ENCODE assay signal across 20 cellular contexts in genomic region chr16:74785031-74785430, GRCh38. TPM values are rescaled to one million over a fixed set of nuclear protein-coding genes. Genes with fewer than 3 reads are reported as not detected.
DNase-seq lines count a peak whose midpoint lies in the region; ATAC-seq, FAIRE-seq and TF ChIP-seq lines count a peak whose summit lies in the region.
"Had no signal": no experiment of that assay in that cellular context is flagged by ENCODE, and none has a peak within 500 bp of the region (broad histone marks: within the 10 kb centered on the region; RNA-seq: fewer than 3 reads in every experiment).

No MANE protein-coding gene starts in this region.

- no peaks in the 10 kb centered on the region for H3K9me3 Mint-ChIP-seq in GM23338
- H3K9me3 Mint-ChIP-seq in natural killer cell treated with Interleukin-12 subunit alpha and Interleukin-12 subunit beta and Interleukin-15 and Interleukin-18, amount 100 ng/mL, for 72 hours, result no peaks in the 10 kb centered on the region
- H3K9me3 Mint-ChIP-seq: CD8-positive, alpha-beta T cell had no signal

- H3K9ac ChIP-seq in HCT116 (ENCODE audit: low read length), result no peak overlapping the region
- H3K9ac ChIP-seq in K562 (ENCODE audit: insufficient read depth in 1 of 2, low read depth in 2 of 2, low read length in 2 of 2), result no peak overlapping the region
- H3K9ac ChIP-seq: BLaER1, GM23248 had no signal

- H3K27ac ChIP-seq in GM23338 (ENCODE audit: low read depth) (no peak overlapping the region), HCT116 (ENCODE audit: low read depth, low read length) (no peak overlapping the region), K562 (ENCODE audit: extremely low read depth, low read depth, low read length) (no peak overlapping the region)
- H3K27ac ChIP-seq: BLaER1, C4-2B, GM23248 had no signal

- no peaks in the 10 kb centered on the region for H3K36me3 ChIP-seq in GM23338 (ENCODE audit: insufficient read depth)
- no peaks in the 10 kb centered on the region for H3K36me3 ChIP-seq in HCT116 (ENCODE audit: control insufficient read depth in 1 of 2, insufficient read depth in 2 of 2, low read length in 2 of 2)
- H3K36me3 ChIP-seq in K562 (ENCODE audit: control insufficient read depth, insufficient read depth, low read length), result no peaks in the 10 kb centered on the region
- H3K36me3 ChIP-seq: BLaER1 had no signal

- H3K4me1 Mint-ChIP-seq in GM23338, result peaks cover 3% of the 10 kb centered on the region; the same call in 1 of the 3 replicates
- no peaks in the 10 kb centered on the region for H3K4me1 Mint-ChIP-seq in natural killer cell treated with Interleukin-12 subunit alpha and Interleukin-12 subunit beta and Interleukin-15 and Interleukin-18, amount 100 ng/mL, for 72 hours (ENCODE audit: low read depth in 2 of 2)

- TF ChIP-seq RAD21 in HCT116 (IDR thresholded peaks at IDR 0.05; ENCODE audit: low read depth), result 0 out of 2 replicates have a peak, but pooled peaks have one; percentile 11
- no peak for TF ChIP-seq RAD21 in K562 (CRISPR knock-in tag; conservative IDR thresholded peaks at IDR 0.05 in 1 of 2, IDR thresholded peaks at IDR 0.05 in 1 of 2)

- POLR2A ChIA-PET in HCT116 (lab: Charles Lee), result no interaction called here
- POLR2A ChIA-PET in K562 (lab: Yijun Ruan, JAX), result interaction anchor here (0.6 kb wide), 1 partner anchor 426 kb away, joined by 3 read pairs; no protein-coding TSS in a partner anchor

- CTCF ChIA-PET in HCT116 (lab: Charles Lee) (no interaction called here), K562 (lab: Yijun Ruan, JAX; ENCODE audit: low intra/inter-chr PET ratio) (no interaction called here)

- BruUV-seq in HCT116 (replicated peaks; lab: Mats Ljungman, UMichigan), result no TSS peak
- no TSS peak for BruUV-seq in K562 (replicated peaks; lab: Mats Ljungman, UMichigan)

- H4K20me1 ChIP-seq in GM23338 (replicated peaks; ENCODE audit: insufficient read depth) (peaks cover 4% of the 10 kb centered on the region; the same call in 1 of the 2 replicates), HCT116 (ENCODE audit: insufficient read depth) (no peaks in the 10 kb centered on the region), K562 (replicated peaks; ENCODE audit: control insufficient read depth, insufficient read depth, low read length) (no peaks in the 10 kb centered on the region)
- H4K20me1 ChIP-seq: BLaER1 had no signal

- no peaks in the 10 kb centered on the region for H3F3A ChIP-seq in GM23338 (replicated peaks; ENCODE audit: low read depth)

- H3K4me1 ChIP-seq in GM23338 (ENCODE audit: insufficient read depth) (peaks cover 20% of the 10 kb centered on the region), HCT116 (ENCODE audit: control insufficient read depth in 1 of 2, insufficient read depth in 2 of 2, low read length in 2 of 2) (no peaks in the 10 kb centered on the region), K562 (replicated peaks in 1 of 2; ENCODE audit: control insufficient read depth in 2 of 2, insufficient read depth in 2 of 2, low read length in 2 of 2) (no peaks in the 10 kb centered on the region)
- H3K4me1 ChIP-seq: BLaER1, Caco-2 had no signal

- H3K27me3 Mint-ChIP-seq in GM23338 (ENCODE audit: insufficient read depth, low read depth, poor library complexity), result peaks cover 2% of the 10 kb centered on the region
- peaks cover 14 to 15% of the 10 kb centered on the region in 2 donors for H3K27me3 Mint-ChIP-seq in natural killer cell treated with Interleukin-12 subunit alpha and Interleukin-12 subunit beta and Interleukin-15 and Interleukin-18, amount 100 ng/mL, for 72 hours

- TF ChIP-seq CTCF in GM23338 (conservative IDR thresholded peaks at IDR 0.05; ENCODE audit: low read depth in 2 of 2), result peak; percentile 27 to 36; a peak in 3 of 4 replicates
- no peak for TF ChIP-seq CTCF in HCT116 (IDR thresholded peaks at IDR 0.05 in 2 of 3, conservative IDR thresholded peaks at IDR 0.05 in 1 of 3; ENCODE audit: borderline replicate concordance in 1 of 3, insufficient read depth in 1 of 3, low read depth in 2 of 3, low read length in 2 of 3)
- TF ChIP-seq CTCF in K562 (IDR thresholded peaks at IDR 0.05 in 2 of 3, conservative IDR thresholded peaks at IDR 0.05 in 1 of 3; ENCODE audit: insufficient read depth in 2 of 3, low read depth in 1 of 3, low read length in 3 of 3), result no peak

- WGBS in K562 (ENCODE audit: insufficient coverage, low coverage, missing lambda C conversion rate), result 1% methylated on average over 4 of the region's 4 CpGs

- no peak for ATAC-seq in GM23338
- ATAC-seq in HCT116, result no peak
- ATAC-seq in K562, result no peak
- ATAC-seq in natural killer cell treated with Interleukin-12 subunit alpha and Interleukin-12 subunit beta and Interleukin-15 and Interleukin-18, amount 100 ng/mL, for 72 hours, result no peak
- ATAC-seq: CD8-positive, alpha-beta T cell; GM12878 had no signal

- H3K9me3 ChIP-seq in HCT116 (ENCODE audit: control insufficient read depth in 1 of 2, insufficient read depth in 1 of 2, low read depth in 1 of 2, low read length in 2 of 2) (no peaks in the 10 kb centered on the region), K562 (replicated peaks; ENCODE audit: control insufficient read depth, insufficient read depth, low read depth, low read length) (no peaks in the 10 kb centered on the region)
- H3K9me3 ChIP-seq: BLaER1, Caco-2 had no signal

- DNase-seq in GM23338 (ENCODE audit: low spot score) (no peak), HCT116 (ENCODE audit: low read depth, low spot score) (no peak), K562 (ENCODE audit: extremely low read depth in 1 of 4, low spot score in 3 of 4) (no peak), NCI-H524 (lab: John Stamatoyannopoulos, UW) (no peak), HuH-7 (ENCODE audit: low spot score) (no peak)
- DNase-seq in natural killer cell treated with Interleukin-12 subunit alpha and Interleukin-12 subunit beta and Interleukin-15 and Interleukin-18, amount 100 ng/mL, for 72 hours (ENCODE audit: low spot score), result no peak
- DNase-seq: CD4-positive, CD25-positive, alpha-beta regulatory T cell; CD8-positive, alpha-beta T cell; DMS153; EL; GDM1; GM23248; HCEC 1CT had no signal

- RAD21 ChIA-PET in HCT116 (lab: Charles Lee; ENCODE audit: low non-redundant PET in 1 of 2, low total read pairs in 2 of 2, uncharacterized antibody in 2 of 2, unreplicated experiment in 2 of 2), result no interaction called here

- H3K4me2 ChIP-seq in GM23338, result no peak overlapping the region
- no peak overlapping the region for H3K4me2 ChIP-seq in HCT116 (ENCODE audit: low read length)
- no peak overlapping the region for H3K4me2 ChIP-seq in K562 (ENCODE audit: insufficient read depth, low read length)
- H3K4me2 ChIP-seq: BLaER1 had no signal

- TF ChIP-seq EP300 in K562 (IDR thresholded peaks at IDR 0.05; ENCODE audit: low read length), result no peak

- in situ Hi-C loops in K562 (cut with MboI), result no loop called here

- TF ChIP-seq POLR2A in HCT116 (IDR thresholded peaks at IDR 0.05; ENCODE audit: borderline replicate concordance, extremely low read depth, insufficient read depth, insufficient read length) (no peak), K562 (conservative IDR thresholded peaks at IDR 0.05) (no peak)

- H2AFZ ChIP-seq in GM23338, result no peak overlapping the region
- H2AFZ ChIP-seq in HCT116 (ENCODE audit: low read depth, low read length, poor library complexity, severe bottlenecking), result no peak overlapping the region
- no peak overlapping the region for H2AFZ ChIP-seq in K562 (ENCODE audit: low read depth, low read length)
- H2AFZ ChIP-seq: GM23248 had no signal

- H3K27ac Mint-ChIP-seq in GM23338, result no peak overlapping the region
- no peak overlapping the region for H3K27ac Mint-ChIP-seq in natural killer cell treated with Interleukin-12 subunit alpha and Interleukin-12 subunit beta and Interleukin-15 and Interleukin-18, amount 100 ng/mL, for 72 hours
- H3K27ac Mint-ChIP-seq: CD4-positive, CD25-positive, alpha-beta regulatory T cell; CD8-positive, alpha-beta T cell had no signal

- no peak overlapping the region for H3K4me3 Mint-ChIP-seq in GM23338
- no peak overlapping the region for H3K4me3 Mint-ChIP-seq in natural killer cell treated with Interleukin-12 subunit alpha and Interleukin-12 subunit beta and Interleukin-15 and Interleukin-18, amount 100 ng/mL, for 72 hours
- H3K4me3 Mint-ChIP-seq: CD4-positive, CD25-positive, alpha-beta regulatory T cell; CD8-positive, alpha-beta T cell had no signal

- H3K9me2 ChIP-seq in GM23338 (ENCODE audit: insufficient read depth) (no peaks in the 10 kb centered on the region), HCT116 (ENCODE audit: insufficient read depth) (no peaks in the 10 kb centered on the region)

- H3K79me2 ChIP-seq in GM23338 (replicated peaks; ENCODE audit: insufficient read depth) (peaks cover 66% of the 10 kb centered on the region), HCT116 (ENCODE audit: insufficient read depth, low read length) (no peaks in the 10 kb centered on the region), K562 (ENCODE audit: control insufficient read depth, insufficient read depth, low read length) (no peaks in the 10 kb centered on the region)

- no peak overlapping the region for H3K4me3 ChIP-seq in GM23338
- no peak overlapping the region for H3K4me3 ChIP-seq in HCT116 (replicated peaks in 1 of 2; ENCODE audit: low read depth in 1 of 2, low read length in 2 of 2)
- no peak overlapping the region for H3K4me3 ChIP-seq in K562
- H3K4me3 ChIP-seq: BLaER1, GM12878, GM23248 had no signal

- H3K27me3 ChIP-seq in GM23338 (ENCODE audit: insufficient read depth) (no peaks in the 10 kb centered on the region), HCT116 (ENCODE audit: insufficient read depth, low read length) (no peaks in the 10 kb centered on the region), K562 (ENCODE audit: control insufficient read depth in 2 of 2, insufficient read depth in 2 of 2, low read length in 2 of 2) (peaks cover 9 to 11% of the 10 kb centered on the region in 2 experiments; a peak in 3 of 5 replicates)
- H3K27me3 ChIP-seq: BLaER1 had no signal

- no peaks in the 10 kb centered on the region for H3K36me3 Mint-ChIP-seq in GM23338 (ENCODE audit: low read depth)
- no peaks in the 10 kb centered on the region for H3K36me3 Mint-ChIP-seq in natural killer cell treated with Interleukin-12 subunit alpha and Interleukin-12 subunit beta and Interleukin-15 and Interleukin-18, amount 100 ng/mL, for 72 hours
- H3K36me3 Mint-ChIP-seq: CD4-positive, CD25-positive, alpha-beta regulatory T cell; CD8-positive, alpha-beta T cell had no signal

- FAIRE-seq in K562 (lab: Jason Lieb, UNC), result no peak
- FAIRE-seq: GM12878, GM19239, H54 had no signal

- intact Hi-C loops in HCT116 (cut with micrococcal nuclease), result no loop called here
- intact Hi-C loops in K562 (cut with micrococcal nuclease), result no loop called here

- H3K9me1 ChIP-seq in K562 (ENCODE audit: control insufficient read depth, insufficient read depth, low read length), result no peaks in the 10 kb centered on the region

RNA-seq across cellular contexts. Expression of gene FA2H, which starts 10.4 kb away (rescaled TPM):
- total RNA-seq in GM23338 (2014; rRNA removed; shearing (Covaris generic)), result 5.7 and 6.3 TPM in 2 replicates
- polyA plus RNA-seq in GM23338 (2016; fragmentation: Nextera tagmentation; extraction: Ambion mirVana) (3.8 and 5.7 TPM in 2 replicates), K562 (2011; rRNA removed) (not detected in 2 replicates), K562 (2014; fragmentation: Illumina TruSeq; extraction: Trizol) (not detected in 2 replicates), K562 (2014; fragmentation: Nextera tagmentation; extraction: Ambion mirVana) (not detected), K562 (2014; rRNA removed) (not detected in 2 replicates)
- total RNA-seq in HCT116 (2021; ENCODE audit: unreplicated experiment) (11.1 TPM), K562 (2014; rRNA removed) (not detected in 2 replicates), K562 (2014; rRNA removed; fragmentation: Illumina TruSeq; extraction: Trizol) (not detected in 2 replicates), K562 (2015; rRNA removed; fragmentation: Illumina TruSeq; extraction: Trizol) (not detected in 2 replicates), K562 (2021) (not detected in 2 replicates)
- polyA plus RNA-seq in HCT116 (2012), result 15.0 and 21.9 TPM in 2 replicates
- not detected in 2 replicates for total RNA-seq in K562 (2011; cell fraction: chromatin; rRNA removed; ENCODE audit: low replicate concordance)
- not detected in 2 replicates for total RNA-seq in K562 (2011; cell fraction: nucleolus; rRNA removed)
- not detected in 2 replicates for total RNA-seq in K562 (2011; cell fraction: nucleoplasm; rRNA removed)
- not detected in 2 replicates for polyA plus RNA-seq in K562 (2011; cell fraction: cytosol; rRNA removed)
- polyA plus RNA-seq in K562 (2011; cell fraction: nucleus; rRNA removed), result not detected in 2 replicates
- polyA plus RNA-seq in K562 (2012), result not detected in 2 replicates
- polyA minus RNA-seq in K562 (2011; rRNA and poly(A)+ RNA removed), result not detected in 2 replicates
- polyA minus RNA-seq in K562 (2011; cell fraction: cytosol; rRNA and poly(A)+ RNA removed), result not detected in 2 replicates
- polyA minus RNA-seq in K562 (2011; cell fraction: nucleus; rRNA and poly(A)+ RNA removed), result not detected in 2 replicates
- not detected for total RNA-seq in natural killer cell treated with Interleukin-12 subunit alpha and Interleukin-12 subunit beta and Interleukin-15 and Interleukin-18, amount 100 ng/mL, for 72 hours
- total RNA-seq: A673; CD8-positive, alpha-beta T cell; GM23248 had no signal
- polyA plus RNA-seq: CD4-positive, CD25-positive, alpha-beta regulatory T cell; GM23248 had no signal

Comparison
In these comparisons a context has a peak if more than half of its experiments do, and no peak if none do; other contexts are left out.
1. CTCF ChIP-seq: peak in GM23338 (2 of 2); none in HCT116 (0 of 3) and K562 (0 of 3).